In the genomic region with DNA sequence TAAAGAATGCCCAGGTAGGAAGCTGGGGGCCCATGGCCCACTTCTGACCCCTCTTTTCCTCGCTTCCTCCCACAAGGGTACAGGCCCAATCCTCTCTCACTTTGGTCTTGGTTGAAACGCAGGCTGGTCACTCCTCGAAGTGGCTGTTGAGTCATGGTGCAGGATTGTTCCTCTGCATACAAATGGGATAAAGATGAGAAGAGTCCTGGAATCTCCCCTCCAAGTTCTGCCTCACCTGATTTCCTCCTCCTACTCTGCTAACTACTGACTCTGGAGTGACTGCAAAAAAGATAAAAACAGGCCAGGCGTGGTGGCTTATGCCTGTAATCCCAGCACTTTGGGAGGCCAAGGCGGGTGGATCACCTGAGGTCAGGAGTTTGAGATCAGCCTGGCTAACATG, we compare ENCODE assay signal across 22 cellular contexts. TPM values are rescaled to one million over a fixed set of nuclear protein-coding genes. Genes with fewer than 3 reads are reported as not detected.
DNase-seq lines count a peak whose midpoint lies in the region; ATAC-seq and TF ChIP-seq lines count a peak whose summit lies in the region.
"Had no signal": no experiment of that assay in that cellular context is flagged by ENCODE, and none has a peak within 500 bp of the region (broad histone marks: within the 10 kb centered on the region; RNA-seq: fewer than 3 reads in every experiment).

No MANE protein-coding gene starts in this region.

- POLR2A ChIA-PET in activated CD4-positive, alpha-beta T cell treated with anti-CD3 and anti-CD28 coated beads, Interleukin-2, amount 10 ng/mL, durations not matched to agents 7 days and 5 days (lab: Charles Lee) = no interaction called here

- H3K4me1 ChIP-seq in gastrocnemius medialis = peaks cover 6 to 20% of the 10 kb centered on the region in 2 donors

- no peak for TF ChIP-seq POLR2A in gastrocnemius medialis (IDR thresholded peaks at IDR 0.05)

- intact Hi-C loops in gastrocnemius medialis (cut with DNase I; ENCODE audit: low total_unique reads) = loop anchor here (2.0 kb wide), 1 partner anchor 23 kb away; no protein-coding TSS in a partner anchor

- CTCF ChIA-PET in activated CD4-positive, alpha-beta T cell treated with anti-CD3 and anti-CD28 coated beads, Interleukin-2, amount 10 ng/mL, durations not matched to agents 7 days and 5 days (lab: Charles Lee) = no interaction called here

- H3K36me3 ChIP-seq in gastrocnemius medialis = peaks cover 0 to 21% of the 10 kb centered on the region in 2 donors
- H3K36me3 ChIP-seq: MG63 had no signal

- no peaks in the 10 kb centered on the region for H3K27me3 Mint-ChIP-seq in activated CD4-positive, alpha-beta T cell treated with anti-CD3 and anti-CD28 coated beads, Interleukin-2, amount 10 ng/mL, durations not matched to agents 7 days and 5 days
- H3K27me3 Mint-ChIP-seq in immature natural killer cell (ENCODE audit: low read depth in 3 of 3) = peaks cover 4 to 17% (median 9%) of the 10 kb centered on the region in 3 donors
- H3K27me3 Mint-ChIP-seq: CD4-positive, alpha-beta memory T cell had no signal

- DNase-seq in activated CD4-positive, alpha-beta T cell treated with anti-CD3 and anti-CD28 coated beads, Interleukin-2, amount 10 ng/mL, durations not matched to agents 7 days and 5 days = no peak
- no peak for DNase-seq in activated CD4-positive, alpha-beta T cell treated with anti-CD3 and anti-CD28 coated beads, Interleukin-2, amount 50 U/mL, for 1 hour
- DNase-seq in ELR (ENCODE audit: low read depth) = peak; percentile 7
- DNase-seq in immature natural killer cell = no peak
- DNase-seq in gastrocnemius medialis = no peak
- DNase-seq in NOMO-1 (lab: John Stamatoyannopoulos, UW; ENCODE audit: unreplicated experiment in 2 of 2) = no peak
- no peak for DNase-seq in NCI-H69 (lab: John Stamatoyannopoulos, UW)
- no peak for DNase-seq in SHP77 (lab: John Stamatoyannopoulos, UW)
- DNase-seq: Calu3; CD4-positive, alpha-beta memory T cell; H9; MG63; NCI-H1048; NCI-H1436; NCI-H1930; NCI-H2171; NCI-H526 treated with DMSO at 0.1 percent for 48 hours; NK-92 treated with Interleukin-12 subunit alpha and Interleukin-12 subunit beta, amount 100 ng/mL, for 24 hours; OCI-M1; SIG-M5 had no signal

- TF ChIP-seq CTCF in gastrocnemius medialis (IDR thresholded peaks at IDR 0.05 in 4 of 5, conservative IDR thresholded peaks at IDR 0.05 in 1 of 5) = no peak

- no peak overlapping the region for H3K4me3 ChIP-seq in gastrocnemius medialis
- H3K4me3 ChIP-seq: GM12878, MG63 had no signal

- in situ Hi-C loops in gastrocnemius medialis (cut with MboI; ENCODE audit: low sequenced_read_pairs in 4 of 4) = no loop called here

- no peaks in the 10 kb centered on the region for H3K9me3 Mint-ChIP-seq in activated CD4-positive, alpha-beta T cell treated with anti-CD3 and anti-CD28 coated beads, Interleukin-2, amount 10 ng/mL, durations not matched to agents 7 days and 5 days
- H3K9me3 Mint-ChIP-seq in immature natural killer cell = no peaks in the 10 kb centered on the region

- H3K4me3 Mint-ChIP-seq in activated CD4-positive, alpha-beta T cell treated with anti-CD3 and anti-CD28 coated beads, Interleukin-2, amount 10 ng/mL, durations not matched to agents 7 days and 5 days = no peak overlapping the region
- no peak overlapping the region for H3K4me3 Mint-ChIP-seq in immature natural killer cell

- H3K4me1 Mint-ChIP-seq in activated CD4-positive, alpha-beta T cell treated with anti-CD3 and anti-CD28 coated beads, Interleukin-2, amount 10 ng/mL, durations not matched to agents 7 days and 5 days = peaks cover 27% of the 10 kb centered on the region
- peaks cover 12 to 18% of the 10 kb centered on the region in 2 donors for H3K4me1 Mint-ChIP-seq in immature natural killer cell

- peaks cover 15% of the 10 kb centered on the region for H3K36me3 Mint-ChIP-seq in activated CD4-positive, alpha-beta T cell treated with anti-CD3 and anti-CD28 coated beads, Interleukin-2, amount 10 ng/mL, durations not matched to agents 7 days and 5 days (ENCODE audit: low read depth)
- no peaks in the 10 kb centered on the region for H3K36me3 Mint-ChIP-seq in immature natural killer cell

- no peaks in the 10 kb centered on the region for H3K27me3 ChIP-seq in gastrocnemius medialis
- H3K27me3 ChIP-seq: MG63 had no signal

- H3K9me3 ChIP-seq in gastrocnemius medialis = no peaks in the 10 kb centered on the region
- H3K9me3 ChIP-seq: MG63 had no signal

- ATAC-seq in gastrocnemius medialis = no peak
- ATAC-seq: GM12878 had no signal

- H3K27ac ChIP-seq in gastrocnemius medialis = peak overlapping the region in 3 of 4 donors; percentile 88 to 97 (median 95)

- H3K27ac Mint-ChIP-seq in activated CD4-positive, alpha-beta T cell treated with anti-CD3 and anti-CD28 coated beads, Interleukin-2, amount 10 ng/mL, durations not matched to agents 7 days and 5 days = peak overlapping the region; percentile 19
- peak overlapping the region in 5 of 6 donors; percentile 13 to 98 (median 34) for H3K27ac Mint-ChIP-seq in immature natural killer cell
- H3K27ac Mint-ChIP-seq: H9 had no signal

RNA-seq across cellular contexts. Expression of gene WDR45, which starts 1.7 kb away (rescaled TPM):
- total RNA-seq in activated CD4-positive, alpha-beta T cell treated with anti-CD3 and anti-CD28 coated beads, Interleukin-2, amount 10 ng/mL, durations not matched to agents 7 days and 5 days = 10 to 100 TPM; 44.0 to 48.6 TPM
- 100 to 1,000 TPM; 104 to 105 (median 104) TPM for polyA plus RNA-seq in immature natural killer cell
- 100 to 1,000 TPM in 3 of 4 donors, 10 to 100 TPM in 1; 98.2 to 125 (median 105) TPM for total RNA-seq in gastrocnemius medialis

RNA-seq across cellular contexts. Expression of gene PRAF2, which starts 4.1 kb away (rescaled TPM):
- total RNA-seq in activated CD4-positive, alpha-beta T cell treated with anti-CD3 and anti-CD28 coated beads, Interleukin-2, amount 10 ng/mL, durations not matched to agents 7 days and 5 days = 10 to 100 TPM; 24.7 to 27.1 TPM
- polyA plus RNA-seq in immature natural killer cell = 10 to 100 TPM; 27.7 to 66.4 (median 36.3) TPM
- 1 to 10 TPM; 4.5 to 6.6 (median 4.7) TPM for total RNA-seq in gastrocnemius medialis

RNA-seq across cellular contexts. Expression of gene CCDC120, which starts 19.1 kb away (rescaled TPM):
- total RNA-seq in activated CD4-positive, alpha-beta T cell treated with anti-CD3 and anti-CD28 coated beads, Interleukin-2, amount 10 ng/mL, durations not matched to agents 7 days and 5 days = 1 to 10 TPM; 5.5 to 5.9 TPM
- 1 to 10 TPM in 1 of 3 donors, under 1 TPM in 2; 0.49 to 1.3 (median 0.50) TPM for polyA plus RNA-seq in immature natural killer cell
- under 1 TPM; 0.07 to 0.55 (median 0.40) TPM for total RNA-seq in gastrocnemius medialis
- total RNA-seq: A172 had no signal

RNA-seq across cellular contexts. Expression of gene TFE3, which starts 34.8 kb away (rescaled TPM):
- 10 to 100 TPM; 25.7 to 26.8 TPM for total RNA-seq in activated CD4-positive, alpha-beta T cell treated with anti-CD3 and anti-CD28 coated beads, Interleukin-2, amount 10 ng/mL, durations not matched to agents 7 days and 5 days
- polyA plus RNA-seq in immature natural killer cell = 1 to 10 TPM; 1.1 to 9.0 (median 4.2) TPM
- 10 to 100 TPM; 29.3 to 44.5 (median 34.7) TPM for total RNA-seq in gastrocnemius medialis

RNA-seq across cellular contexts. Expression of gene GPKOW, which starts 45.6 kb away (rescaled TPM):
- total RNA-seq in activated CD4-positive, alpha-beta T cell treated with anti-CD3 and anti-CD28 coated beads, Interleukin-2, amount 10 ng/mL, durations not matched to agents 7 days and 5 days = 10 to 100 TPM; 29.2 to 33.2 TPM
- 10 to 100 TPM; 26.3 to 55.3 (median 27.2) TPM for polyA plus RNA-seq in immature natural killer cell
- total RNA-seq in gastrocnemius medialis = 10 to 100 TPM; 35.2 to 41.3 (median 38.9) TPM

Comparison
In these comparisons a context has a peak if more than half of its experiments do, and no peak if none do; other contexts are left out.
1. RNA of gene CCDC120, which starts 19.1 kb away (total RNA-seq): 5.5 to 5.9 TPM in activated CD4-positive, alpha-beta T cell treated with anti-CD3 and anti-CD28 coated beads, Interleukin-2, amount 10 ng/mL, durations not matched to agents 7 days and 5 days; 0.07 to 0.55 TPM in gastrocnemius medialis; every median in the first group is over 4 times any median in the second.